In genomic region chr13:34750078-34750703, GRCh38 we compare ENCODE assay signal across 8 cellular contexts.
DNase-seq lines count a peak whose midpoint lies in the region; ATAC-seq and TF ChIP-seq lines count a peak whose summit lies in the region.

No MANE protein-coding gene starts in this region.

- intact Hi-C loops in transverse colon (cut with DNase I; ENCODE audit: low total_unique reads) = no loop called here

- TF ChIP-seq CTCF in OCI-LY3 (IDR thresholded peaks at IDR 0.05; ENCODE audit: low read depth, low read length) (no peak), transverse colon (IDR thresholded peaks at IDR 0.05) (no peak)

- in situ Hi-C loops in transverse colon (cut with MboI; ENCODE audit: low pct_ligation_motif_present in 1 of 4, low pct_unique_long_range_greater_than_20kb in 1 of 4, low sequenced_read_pairs in 3 of 4) = no loop called here

- H3K4me1 ChIP-seq in ES-I3 (ENCODE audit: insufficient read depth, low read length) (no peaks in the 10 kb centered on the region; the same call in 1 of the 2 replicates), OCI-LY3 (ENCODE audit: low read length) (peaks cover 10% of the 10 kb centered on the region), transverse colon (peaks cover 0 to 43% (median 11%) of the 10 kb centered on the region in 4 donors)

- H3K27ac ChIP-seq in OCI-LY3 (ENCODE audit: low read length) (no peak overlapping the region), transverse colon (no peak overlapping the region)

- WGBS in transverse colon (ENCODE audit: low coverage in 1 of 2), 2 donors = 28 to 57% methylated on average over 5 to 17 of the region's 17 CpGs

- TF ChIP-seq POLR2A in transverse colon (IDR thresholded peaks at IDR 0.05) = no peak
- no peak for TF ChIP-seq POLR2A in erythroblast (IDR thresholded peaks at IDR 0.05; ENCODE audit: low read length)

- TF ChIP-seq EP300 in transverse colon (IDR thresholded peaks at IDR 0.05; ENCODE audit: low read depth) = no peak

- peak; percentile 13 for DNase-seq in transverse colon
- no peak for DNase-seq in T-helper 17 cell
- DNase-seq in erythroblast (lab: John Stamatoyannopoulos, UW) = no peak
- DNase-seq in foreskin melanocyte = no peak

- H3K36me3 ChIP-seq in ES-I3 (ENCODE audit: insufficient read depth, low read length) (no peaks in the 10 kb centered on the region), OCI-LY3 (replicated peaks; ENCODE audit: low read depth, low read length) (no peaks in the 10 kb centered on the region), transverse colon (no peaks in the 10 kb centered on the region)

- H3K9ac ChIP-seq in ES-I3 (ENCODE audit: low read depth, low read length) = peak overlapping the region; percentile 43; the same call in 1 of the 2 replicates
- no peak overlapping the region for H3K9ac ChIP-seq in OCI-LY3 (ENCODE audit: low read length)

- H3K79me2 ChIP-seq in OCI-LY3 (ENCODE audit: low read length) = no peaks in the 10 kb centered on the region

- H3K4me3 Mint-ChIP-seq in T-helper 17 cell = no peak overlapping the region

- H3K27me3 ChIP-seq in OCI-LY3 (ENCODE audit: low read depth, low read length) (no peaks in the 10 kb centered on the region), transverse colon (no peaks in the 10 kb centered on the region)

- no peaks in the 10 kb centered on the region for H3K9me3 ChIP-seq in ES-I3 (ENCODE audit: control insufficient read depth, insufficient read depth, low read length)
- no peaks in the 10 kb centered on the region for H3K9me3 ChIP-seq in OCI-LY3 (ENCODE audit: insufficient read depth, low read length)
- no peaks in the 10 kb centered on the region for H3K9me3 ChIP-seq in transverse colon
- no peaks in the 10 kb centered on the region for H3K9me3 ChIP-seq in T-helper 17 cell (ENCODE audit: control insufficient read depth, low read length, poor library complexity, severe bottlenecking)

- H3K36me3 Mint-ChIP-seq in T-helper 17 cell (ENCODE audit: low read depth) = no peaks in the 10 kb centered on the region

- peak overlapping the region; percentile 33 for H3K4me2 ChIP-seq in OCI-LY3 (ENCODE audit: low read length)

- H3K27me3 Mint-ChIP-seq in T-helper 17 cell = no peaks in the 10 kb centered on the region

- no peaks in the 10 kb centered on the region for H3K4me1 Mint-ChIP-seq in T-helper 17 cell

- no peaks in the 10 kb centered on the region for H4K20me1 ChIP-seq in OCI-LY3 (ENCODE audit: insufficient read depth, low read length)

- H2AFZ ChIP-seq in OCI-LY3 (ENCODE audit: low read depth, low read length) = no peak overlapping the region

- H3K27ac Mint-ChIP-seq in T-helper 17 cell = no peak overlapping the region

- ATAC-seq in HG02852 (IDR thresholded peaks at IDR 0.05; ENCODE audit: unreplicated experiment) (peak; percentile 70), T-helper 17 cell (no peak)

- H3K4me3 ChIP-seq in OCI-LY3 (ENCODE audit: low read length) = peak overlapping the region; percentile 41
- H3K4me3 ChIP-seq in iPS-11a (ENCODE audit: low read depth, low read length) = peak overlapping the region; percentile 10
- H3K4me3 ChIP-seq in transverse colon = peak overlapping the region; percentile 13 to 43 (median 22)
